Comparison of ENCODE assay signal across 21 cellular contexts in the genomic region with DNA sequence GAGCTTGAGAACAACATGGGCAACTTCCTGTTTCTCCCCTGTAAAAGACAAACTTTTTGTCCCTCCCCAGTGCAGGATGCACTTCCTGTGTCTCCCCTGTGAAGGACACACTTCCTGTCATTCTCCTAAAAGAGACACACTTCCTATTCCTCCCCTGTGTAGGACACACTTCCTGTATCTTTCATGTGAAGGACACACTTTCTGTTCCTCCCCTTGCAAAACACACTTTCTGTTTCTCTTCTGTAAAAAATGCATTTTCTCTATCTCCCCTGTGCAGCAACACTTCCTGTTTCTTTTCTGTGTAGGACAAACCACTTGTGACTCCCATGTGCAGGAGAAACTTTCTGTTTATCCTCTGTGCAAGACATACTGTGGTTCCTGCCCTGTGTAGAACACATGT.
"Had no signal": no experiment of that assay in that cellular context is flagged by ENCODE, and none has a peak within 500 bp of the region (broad histone marks: within the 10 kb centered on the region; RNA-seq: fewer than 3 reads in every experiment).

No MANE protein-coding gene starts in this region.

- H3K27me3 ChIP-seq: brain microvascular endothelial cell, left lung, neutrophil, sigmoid colon, spleen had no signal

- H3K4me3 Mint-ChIP-seq: activated B cell treated with CpG ODN at 0.5 μM for 24 hours; activated CD4-positive, alpha-beta T cell treated with anti-CD3 and anti-CD28 coated beads, Interleukin-2, amount 10 ng/mL, durations not matched to agents 7 days and 5 days; activated T-cell treated with anti-CD3 and anti-CD28 coated beads, Interleukin-2, amount 50 U/mL, for 24 hours had no signal

- H3K27ac ChIP-seq: brain microvascular endothelial cell, left lung, neutrophil, parathyroid adenoma, sigmoid colon, spleen had no signal

- DNase-seq: activated B cell treated with CpG ODN at 0.5 μM for 24 hours; activated CD4-positive, alpha-beta T cell treated with anti-CD3 and anti-CD28 coated beads, Interleukin-2, amount 10 ng/mL, durations not matched to agents 7 days and 5 days; activated effector memory CD4-positive, alpha-beta T cell treated with Interleukin-2 at 50 U/mL for 16 hours; activated T-cell treated with anti-CD3 and anti-CD28 coated beads, Interleukin-2, amount 50 U/mL, for 24 hours; anterior cingulate cortex; brain microvascular endothelial cell; cortex of kidney; effector CD8-positive, alpha-beta T cell; foreskin fibroblast; glutamatergic neuron; hypothalamus; kidney; left lung; mammary epithelial cell; naive B cell; sigmoid colon; spleen; stimulated activated CD4-positive, alpha-beta T cell treated with anti-CD3 and anti-CD28 coated beads, Interleukin-2, amount 100 ng/mL, for 24 hours had no signal

- H3K36me3 Mint-ChIP-seq: naive B cell had no signal

- H3K4me3 ChIP-seq: left lung, sigmoid colon, spleen had no signal

- ATAC-seq: activated naive CD4-positive, alpha-beta T cell treated with anti-CD3 and anti-CD28 coated beads, Interleukin-2, amount 50 U/mL, for 72 hours; left lung had no signal

- H3K27ac Mint-ChIP-seq: activated B cell treated with CpG ODN at 0.5 μM for 24 hours; activated T-cell treated with anti-CD3 and anti-CD28 coated beads, Interleukin-2, amount 50 U/mL, for 24 hours; naive B cell had no signal

- H2AFZ ChIP-seq: parathyroid adenoma had no signal

- H3K9me3 Mint-ChIP-seq: activated T-cell treated with anti-CD3 and anti-CD28 coated beads, Interleukin-2, amount 50 U/mL, for 24 hours had no signal

- H3K4me1 ChIP-seq: left lung, parathyroid adenoma, sigmoid colon, spleen had no signal

- H3K9me3 ChIP-seq: neutrophil had no signal

- H3K36me3 ChIP-seq: brain microvascular endothelial cell, left lung, neutrophil, sigmoid colon, spleen had no signal

- H3K9ac ChIP-seq: parathyroid adenoma had no signal

- H3K27me3 Mint-ChIP-seq: activated B cell treated with CpG ODN at 0.5 μM for 24 hours; activated CD4-positive, alpha-beta T cell treated with anti-CD3 and anti-CD28 coated beads, Interleukin-2, amount 10 ng/mL, durations not matched to agents 7 days and 5 days; activated T-cell treated with anti-CD3 and anti-CD28 coated beads, Interleukin-2, amount 50 U/mL, for 24 hours; naive B cell had no signal
